In genomic region chr11:10540915-10541591, GRCh38 we compare ENCODE assay signal across 8 cellular contexts. TPM values are rescaled to one million over a fixed set of nuclear protein-coding genes. Genes with fewer than 3 reads are reported as not detected.
DNase-seq lines count a peak whose midpoint lies in the region; FAIRE-seq and TF ChIP-seq lines count a peak whose summit lies in the region.

Gene RNF141, minus strand, starts transcription at chr11:10541187. Its CDS starts 7,029 bp downstream, at chr11:10534158.

- no peaks in the 10 kb centered on the region for H3K9me3 ChIP-seq in HAP-1
- H3K9me3 ChIP-seq in MG63, result no peaks in the 10 kb centered on the region; the same call in 1 of the 2 replicates
- H3K9me3 ChIP-seq in SJCRH30 (replicated peaks), result no peaks in the 10 kb centered on the region
- no peaks in the 10 kb centered on the region for H3K9me3 ChIP-seq in neutrophil

- peak; percentile 55 for DNase-seq in GF-D8 (lab: John Stamatoyannopoulos, UW)
- DNase-seq in HAP-1 (ENCODE audit: low spot score in 2 of 2), result peak; percentile 91 to 98
- peak; percentile 94 for DNase-seq in MG63
- DNase-seq in SJCRH30, result peak; percentile 96 to 97
- DNase-seq in activated naive CD4-positive, alpha-beta T cell treated with Interleukin-2 at 50 U/mL for 16 hours, result peak; percentile 96
- peak; percentile 93 for DNase-seq in frontal cortex (ENCODE audit: low spot score in 2 of 2)
- DNase-seq in superior temporal gyrus (ENCODE audit: extremely low spot score), result peak; percentile 93

- H3K4me3 ChIP-seq in HAP-1 (peak within 1 kb of the TSS; percentile 90), MG63 (peak within 1 kb of the TSS; percentile 90), SJCRH30 (peak within 1 kb of the TSS; percentile 90), neutrophil (ENCODE audit: low read depth in 1 of 2, low read length in 1 of 2) (peak within 1 kb of the TSS; percentile 81 to 85)

- no peaks in the 10 kb centered on the region; the same call in 1 of the 2 replicates for H3K4me1 ChIP-seq in HAP-1
- peaks cover 6% of the 10 kb centered on the region; the same call in 1 of the 2 replicates for H3K4me1 ChIP-seq in SJCRH30
- H3K4me1 ChIP-seq in neutrophil (ENCODE audit: control insufficient read depth in 1 of 2, insufficient read depth in 1 of 2, low read depth in 1 of 2, low read length in 1 of 2), result peaks cover 48 to 60% of the 10 kb centered on the region in 2 experiments

- H3K27ac ChIP-seq in SJCRH30 (peak within 1 kb of the TSS; percentile 59), neutrophil (peak within 1 kb of the TSS; percentile 94)

- no peak for FAIRE-seq in frontal cortex (lab: Jason Lieb, UNC)

- H3K27me3 ChIP-seq in HAP-1 (ENCODE audit: low read depth), result no peaks in the 10 kb centered on the region
- no peaks in the 10 kb centered on the region for H3K27me3 ChIP-seq in MG63
- no peaks in the 10 kb centered on the region for H3K27me3 ChIP-seq in SJCRH30
- no peaks in the 10 kb centered on the region for H3K27me3 ChIP-seq in neutrophil

- in situ Hi-C loops in HAP-1 (cut with MboI; ENCODE audit: low sequenced_read_pairs), result loop anchor here (25.0 kb wide), 1 partner anchor 196 kb away; no protein-coding TSS in a partner anchor

- no peaks in the 10 kb centered on the region for H3K36me3 ChIP-seq in HAP-1 (replicated peaks)
- H3K36me3 ChIP-seq in MG63, result no peaks in the 10 kb centered on the region
- no peaks in the 10 kb centered on the region for H3K36me3 ChIP-seq in SJCRH30
- no peaks in the 10 kb centered on the region for H3K36me3 ChIP-seq in neutrophil

- peak; percentile 94 for TF ChIP-seq CTCF in neutrophil (IDR thresholded peaks at IDR 0.05)

RNA-seq across cellular contexts. Expression of gene RNF141, which starts in this region (rescaled TPM):
- 14.7 and 19.2 TPM in 2 replicates for total RNA-seq in MG63 (2014; rRNA removed; shearing (Covaris generic); ENCODE audit: low replicate concordance)
- 12.6 and 13.9 TPM in 2 replicates for total RNA-seq in SJCRH30 (2014; rRNA removed; shearing (Covaris generic))
- total RNA-seq in frontal cortex, result 76.6 TPM

Comparison
In these comparisons a context has a peak if more than half of its experiments do, and no peak if none do; other contexts are left out.
1. Peak in every context shown above with its lines: DNase-seq, H3K4me3 ChIP-seq and H3K27ac ChIP-seq.